18 cellular contexts compared by ENCODE assay signal in genomic region chr1:185208626-185209170, GRCh38.
"Had no signal": no experiment of that assay in that cellular context is flagged by ENCODE, and none has a peak within 500 bp of the region (broad histone marks: within the 10 kb centered on the region; RNA-seq: fewer than 3 reads in every experiment).

No MANE protein-coding gene starts in this region.

- H3K9me3 ChIP-seq: gastrocnemius medialis, mucosa of descending colon, tibial artery had no signal

- H3K4me1 ChIP-seq: esophagus muscularis mucosa, gastrocnemius medialis, heart right ventricle, tibial artery had no signal

- ATAC-seq: activated CD8-positive, alpha-beta memory T cell treated with anti-CD3 and anti-CD28 coated beads, Interleukin-2, amount 10 ng/mL, durations not matched to agents 7 days and 5 days; activated T-cell treated with anti-CD3 and anti-CD28 coated beads, Interleukin-2, amount 50 U/mL, for 4 hours; gastrocnemius medialis; heart right ventricle; mucosa of descending colon; naive thymus-derived CD8-positive, alpha-beta T cell; right cardiac atrium had no signal

- H3K4me3 ChIP-seq: esophagus muscularis mucosa, gastrocnemius medialis, heart right ventricle, lung, mucosa of descending colon, tibial artery had no signal

- H3K27ac ChIP-seq: esophagus muscularis mucosa, gastrocnemius medialis, heart right ventricle, tibial artery had no signal

- H3K27me3 ChIP-seq: esophagus muscularis mucosa, gastrocnemius medialis, heart right ventricle, tibial artery had no signal

- DNase-seq: activated CD4-positive, alpha-beta T cell treated with anti-CD3 and anti-CD28 coated beads for 1 hour; activated CD4-positive, alpha-beta T cell treated with anti-CD3 and anti-CD28 coated beads, Interleukin-2, amount 50 U/mL, for 48 hours; activated CD8-positive, alpha-beta memory T cell treated with anti-CD3 and anti-CD28 coated beads, Interleukin-2, amount 10 ng/mL, durations not matched to agents 7 days and 5 days; activated gamma-delta T cell; activated naive CD8-positive, alpha-beta T cell treated with anti-CD3 and anti-CD28 coated beads for 36 hours; activated T-cell treated with anti-CD3 and anti-CD28 coated beads, Interleukin-2, amount 50 U/mL, for 4 hours; aorta; central memory CD4-positive, alpha-beta T cell; gastrocnemius medialis; heart right ventricle; mucosa of descending colon; naive thymus-derived CD8-positive, alpha-beta T cell; nucleus accumbens; right cardiac atrium; small intestine; tibial artery had no signal
